In genomic region chr1:169724168-169724567, GRCh38 we compare ENCODE assay signal across 24 cellular contexts. TPM values are rescaled to one million over a fixed set of nuclear protein-coding genes. Genes with fewer than 3 reads are reported as not detected.
DNase-seq lines count a peak whose midpoint lies in the region; ATAC-seq and TF ChIP-seq lines count a peak whose summit lies in the region.
"Had no signal": no experiment of that assay in that cellular context is flagged by ENCODE, and none has a peak within 500 bp of the region (broad histone marks: within the 10 kb centered on the region; RNA-seq: fewer than 3 reads in every experiment).

No MANE protein-coding gene starts in this region.

- TF ChIP-seq CTCF in SK-N-SH (IDR thresholded peaks at IDR 0.05) (no peak), colonic mucosa (IDR thresholded peaks at IDR 0.05) (no peak), GM23338 (conservative IDR thresholded peaks at IDR 0.05; ENCODE audit: low read depth in 2 of 2) (no peak), adrenal gland (IDR thresholded peaks at IDR 0.05) (no peak)

- no peak for TF ChIP-seq RAD21 in SK-N-SH (IDR thresholded peaks at IDR 0.05; ENCODE audit: low read length)

- H3K4me1 ChIP-seq in SK-N-SH (ENCODE audit: control insufficient read depth in 1 of 2, insufficient read depth in 2 of 2, low read depth in 1 of 2, low read length in 1 of 2) = no peaks in the 10 kb centered on the region; a peak in 2 of 4 replicates
- H3K4me1 ChIP-seq in colonic mucosa = no peaks in the 10 kb centered on the region
- H3K4me1 ChIP-seq in GM23338 (ENCODE audit: insufficient read depth) = no peaks in the 10 kb centered on the region
- H3K4me1 ChIP-seq in adrenal gland (replicated peaks in 1 of 2) = no peaks in the 10 kb centered on the region
- H3K4me1 ChIP-seq: BLaER1 treated with 17β-estradiol and CSF1 and Interleukin-3, amounts not matched to agents 10 nM and 100 nM; Caco-2 had no signal

- H3K4me1 Mint-ChIP-seq in GM23338 = no peaks in the 10 kb centered on the region
- H3K4me1 Mint-ChIP-seq: CD4-positive, alpha-beta memory T cell had no signal

- no peak overlapping the region; the same call in 1 of the 2 replicates for H2AFZ ChIP-seq in SK-N-SH (ENCODE audit: low read depth)
- H2AFZ ChIP-seq in GM23338 = no peak overlapping the region

- H3K36me3 Mint-ChIP-seq in GM23338 (ENCODE audit: low read depth) = no peaks in the 10 kb centered on the region
- H3K36me3 Mint-ChIP-seq: CD4-positive, alpha-beta memory T cell had no signal

- H3K27me3 ChIP-seq in SK-N-SH (ENCODE audit: insufficient read depth) (no peaks in the 10 kb centered on the region), colonic mucosa (no peaks in the 10 kb centered on the region), GM23338 (ENCODE audit: insufficient read depth) (no peaks in the 10 kb centered on the region), adrenal gland (no peaks in the 10 kb centered on the region)
- H3K27me3 ChIP-seq: BLaER1 treated with 17β-estradiol and CSF1 and Interleukin-3, amounts not matched to agents 10 nM and 100 nM; MG63 had no signal

- H4K20me1 ChIP-seq in SK-N-SH (ENCODE audit: insufficient read depth) = no peaks in the 10 kb centered on the region
- H4K20me1 ChIP-seq in GM23338 (replicated peaks; ENCODE audit: insufficient read depth) = no peaks in the 10 kb centered on the region
- H4K20me1 ChIP-seq: BLaER1 treated with 17β-estradiol and CSF1 and Interleukin-3, amounts not matched to agents 10 nM and 100 nM had no signal

- H3F3A ChIP-seq in SK-N-SH (replicated peaks; ENCODE audit: insufficient read depth) (no peaks in the 10 kb centered on the region), GM23338 (replicated peaks; ENCODE audit: low read depth) (no peaks in the 10 kb centered on the region)

- no peaks in the 10 kb centered on the region for H3K9me3 Mint-ChIP-seq in GM23338
- H3K9me3 Mint-ChIP-seq: CD4-positive, alpha-beta memory T cell had no signal

- no peak overlapping the region for H3K9ac ChIP-seq in SK-N-SH
- H3K9ac ChIP-seq in colonic mucosa (ENCODE audit: low read depth in 2 of 2, low read length in 2 of 2) = no peak overlapping the region
- H3K9ac ChIP-seq: BLaER1 treated with 17β-estradiol and CSF1 and Interleukin-3, amounts not matched to agents 10 nM and 100 nM had no signal

- no peaks in the 10 kb centered on the region for H3K9me2 ChIP-seq in SK-N-SH
- H3K9me2 ChIP-seq in GM23338 (ENCODE audit: insufficient read depth) = peaks cover 5% of the 10 kb centered on the region; the same call in 1 of the 2 replicates

- H3K4me3 Mint-ChIP-seq in GM23338 = no peak overlapping the region
- H3K4me3 Mint-ChIP-seq: CD4-positive, alpha-beta memory T cell had no signal

- CTCF ChIA-PET in SK-N-SH (lab: Yijun Ruan, JAX) = no interaction called here

- intact Hi-C loops in colonic mucosa (cut with DNase I) = no loop called here
- intact Hi-C loops in left cardiac atrium (cut with DNase I) = no loop called here
- intact Hi-C loops in adrenal gland (cut with DNase I) = no loop called here

- WGBS in SK-N-SH (ENCODE audit: low lambda C conversion rate) = 30% methylated on average over 4 of the region's 4 CpGs
- WGBS in adrenal gland, 4 donors = 35 to 47% (median 37%) methylated on average over 4 of the region's 4 CpGs

- H3K36me3 ChIP-seq in SK-N-SH (replicated peaks in 1 of 2; ENCODE audit: control insufficient read depth in 1 of 2, insufficient read depth in 2 of 2, low read length in 1 of 2) (no peaks in the 10 kb centered on the region), colonic mucosa (no peaks in the 10 kb centered on the region), GM23338 (ENCODE audit: insufficient read depth) (no peaks in the 10 kb centered on the region), adrenal gland (replicated peaks in 1 of 2) (no peaks in the 10 kb centered on the region)
- H3K36me3 ChIP-seq: BLaER1 treated with 17β-estradiol and CSF1 and Interleukin-3, amounts not matched to agents 10 nM and 100 nM; MG63 had no signal

- TF ChIP-seq POLR2A in adrenal gland (IDR thresholded peaks at IDR 0.05) = no peak

- DNase-seq in SK-N-SH (no peak), colonic mucosa (peak; percentile 28), mucosa of gallbladder (ENCODE audit: low spot score) (peak; percentile 15), NCI-H2227 treated with DMSO at 0.1 percent for 48 hours (lab: John Stamatoyannopoulos, UW) (no peak), left cardiac atrium (no peak), GM23338 (ENCODE audit: low spot score) (no peak), adrenal gland (no peak)
- DNase-seq: 8988T; Caco-2; CD4-positive, alpha-beta memory T cell; GDM1; H7; MG63; NCI-H1417; NCI-H1694 treated with DMSO at 0.1 percent for 48 hours; NCI-H2081 treated with DMSO at 0.1 percent for 48 hours; NCI-H446 treated with DMSO at 0.1 percent for 48 hours; NCI-H526 treated with DMSO at 0.1 percent for 48 hours; Right ventricle myocardium superior had no signal

- H3K27ac Mint-ChIP-seq in GM23338 = no peak overlapping the region

- H3K9me3 ChIP-seq in SK-N-SH = no peaks in the 10 kb centered on the region
- no peaks in the 10 kb centered on the region for H3K9me3 ChIP-seq in colonic mucosa
- H3K9me3 ChIP-seq in adrenal gland (replicated peaks in 1 of 3) = no peaks in the 10 kb centered on the region
- H3K9me3 ChIP-seq: BLaER1 treated with 17β-estradiol and CSF1 and Interleukin-3, amounts not matched to agents 10 nM and 100 nM; Caco-2 had no signal

- TF ChIP-seq EP300 in SK-N-SH (IDR thresholded peaks at IDR 0.05; ENCODE audit: borderline replicate concordance in 1 of 2, low read depth in 1 of 2, low read length in 1 of 2) = no peak

- H3K27ac ChIP-seq in SK-N-SH (ENCODE audit: low read depth in 2 of 2, low read length in 1 of 2) (no peak overlapping the region), colonic mucosa (no peak overlapping the region), GM23338 (ENCODE audit: low read depth) (no peak overlapping the region), adrenal gland (no peak overlapping the region)
- H3K27ac ChIP-seq: BLaER1 treated with 17β-estradiol and CSF1 and Interleukin-3, amounts not matched to agents 10 nM and 100 nM had no signal

- H3K4me3 ChIP-seq in SK-N-SH (ENCODE audit: low read depth in 2 of 2, low read length in 1 of 2) = no peak overlapping the region
- H3K4me3 ChIP-seq in colonic mucosa = no peak overlapping the region
- H3K4me3 ChIP-seq in GM23338 = no peak overlapping the region
- no peak overlapping the region for H3K4me3 ChIP-seq in adrenal gland
- H3K4me3 ChIP-seq: BLaER1 treated with 17β-estradiol and CSF1 and Interleukin-3, amounts not matched to agents 10 nM and 100 nM; MG63 had no signal

- no peaks in the 10 kb centered on the region for H3K27me3 Mint-ChIP-seq in GM23338 (ENCODE audit: insufficient read depth, low read depth, poor library complexity)

- POLR2A ChIA-PET in SK-N-SH (lab: Yijun Ruan, JAX) = no interaction called here

- peak; percentile 22; the same call in 2 of the 3 replicates for ATAC-seq in SK-N-SH treated with all-trans-retinoic acid at 6 μM for 48 hours
- no peak for ATAC-seq in left cardiac atrium
- ATAC-seq in GM23338 = no peak

- H3K4me2 ChIP-seq in SK-N-SH (no peak overlapping the region; the same call in 1 of the 2 replicates), GM23338 (no peak overlapping the region)
- H3K4me2 ChIP-seq: BLaER1 treated with 17β-estradiol and CSF1 and Interleukin-3, amounts not matched to agents 10 nM and 100 nM had no signal

- H3K79me2 ChIP-seq in SK-N-SH (ENCODE audit: insufficient read depth) (no peaks in the 10 kb centered on the region), GM23338 (replicated peaks; ENCODE audit: insufficient read depth) (no peaks in the 10 kb centered on the region)

TF ChIP-seq in SK-N-SH treated with all-trans-retinoic acid at 6 μM for 48 hours, 23 proteins besides CTCF, POLR2A, EP300 and RAD21:
- TF ChIP-seq TOX (CRISPR knock-in tag; IDR thresholded peaks at IDR 0.05; ENCODE audit: borderline replicate concordance) = no peak
- TF ChIP-seq ZC3H10 (CRISPR knock-in tag; IDR thresholded peaks at IDR 0.05) = no peak
- TF ChIP-seq ISL1 (CRISPR knock-in tag; IDR thresholded peaks at IDR 0.05) = no peak

TF ChIP-seq in GM23338, 12 proteins besides CTCF, POLR2A, EP300 and RAD21 (continues in another document):
- TF ChIP-seq ETS1 (IDR thresholded peaks at IDR 0.05) (no peak), EZH2phosphoT487 (IDR thresholded peaks at IDR 0.05; ENCODE audit: unreplicated experiment) (no peak), NANOG (IDR thresholded peaks at IDR 0.05; ENCODE audit: borderline replicate concordance) (no peak), JUNB (IDR thresholded peaks at IDR 0.05; ENCODE audit: unreplicated experiment) (no peak), CREB1 (CRISPR knock-in tag; IDR thresholded peaks at IDR 0.05; ENCODE audit: low read depth) (no peak), ZNF331 (CRISPR knock-in tag; IDR thresholded peaks at IDR 0.05; ENCODE audit: low read depth) (no peak)

RNA-seq across cellular contexts. Expression of gene SELE, which starts 9.7 kb away (rescaled TPM):
- polyA plus RNA-seq in SK-N-SH (2012; rRNA removed) (0.02 and 0.10 TPM in 2 replicates), GM23338 (2016; fragmentation: Nextera tagmentation; extraction: Ambion mirVana) (not detected in 2 replicates), adrenal gland (1 to 10 TPM in 2 of 3 donors, under 1 TPM in 1; 0.56 to 7.2 (median 1.2) TPM)
- 0.03 and 0.05 TPM in 2 replicates for polyA plus RNA-seq in SK-N-SH (2012; cell fraction: cytosol; rRNA removed)
- polyA plus RNA-seq in SK-N-SH (2012; cell fraction: nucleus; rRNA removed) = 0.06 TPM in 2 replicates
- total RNA-seq in colonic mucosa (1 to 10 TPM in 1 of 2 donors, under 1 TPM in 1; 0.20 to 4.0 TPM), mucosa of gallbladder (0.95 TPM), left cardiac atrium (1 to 10 TPM in 1 of 2 donors, under 1 TPM in 1; 0.59 to 3.6 TPM), adrenal gland (1 to 10 TPM in 4 of 8 donors, under 1 TPM in 4; 0.14 to 3.3 (median 0.97) TPM)
- total RNA-seq in GM23338 (2014; rRNA removed; shearing (Covaris generic)) = not detected in 2 replicates
- total RNA-seq: Caco-2; CD4-positive, alpha-beta memory T cell; H7; LHCN-M2; RPMI7951; SK-MEL-5 had no signal
- polyA plus RNA-seq: CD4-positive, alpha-beta memory T cell had no signal

RNA-seq across cellular contexts. Expression of gene SELL, which starts 12.7 kb away (rescaled TPM):
- polyA plus RNA-seq in SK-N-SH (2012; rRNA removed) (0.52 and 0.58 TPM in 2 replicates), GM23338 (2016; fragmentation: Nextera tagmentation; extraction: Ambion mirVana) (not detected in 2 replicates), adrenal gland (1 to 10 TPM in 2 of 3 donors, under 1 TPM in 1; 0.77 to 1.8 (median 1.2) TPM)
- 0.67 and 0.72 TPM in 2 replicates for polyA plus RNA-seq in SK-N-SH (2012; cell fraction: cytosol; rRNA removed)
- 0.16 and 0.23 TPM in 2 replicates for polyA plus RNA-seq in SK-N-SH (2012; cell fraction: nucleus; rRNA removed)
- total RNA-seq in colonic mucosa (1 to 10 TPM; 1.5 to 2.2 TPM), mucosa of gallbladder (5.6 TPM), left cardiac atrium (1 to 10 TPM; 3.0 to 4.7 TPM), adrenal gland (1 to 10 TPM in 4 of 8 donors, under 1 TPM in 4; 0.61 to 2.5 (median 1.1) TPM)
- total RNA-seq in GM23338 (2014; rRNA removed; shearing (Covaris generic)) = not detected in 2 replicates
- total RNA-seq: Caco-2, H7, LHCN-M2, SK-MEL-5 had no signal

Comparison
In these comparisons a context has a peak if more than half of its experiments do, and no peak if none do; other contexts are left out.
1. DNase-seq: peak in colonic mucosa (single experiment) and mucosa of gallbladder (single experiment); none in SK-N-SH (single experiment), NCI-H2227 treated with DMSO at 0.1 percent for 48 hours (single experiment), left cardiac atrium (single experiment), GM23338 (single experiment) and adrenal gland (0 of 7).